ENCODE assay signal across 14 cellular contexts in the genomic region with DNA sequence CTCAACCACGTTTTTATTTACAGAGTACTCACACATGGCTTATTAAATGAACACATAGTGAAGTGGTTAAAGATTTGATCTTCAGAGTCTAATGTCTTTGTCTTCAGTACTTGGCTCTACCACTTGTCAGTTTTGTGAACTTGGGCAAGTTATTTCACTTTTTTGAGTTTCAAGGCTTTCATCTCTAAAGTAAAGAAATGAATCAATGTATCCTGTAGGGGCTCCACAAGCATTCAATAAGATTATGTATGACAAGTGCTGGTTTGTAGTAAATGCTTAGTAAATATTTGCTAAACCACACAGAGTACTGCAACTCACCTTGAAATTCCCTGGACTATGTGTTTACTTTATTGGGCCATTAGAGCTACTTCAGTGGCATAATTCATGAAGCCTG.
DNase-seq lines count a peak whose midpoint lies in the region; ATAC-seq and TF ChIP-seq lines count a peak whose summit lies in the region.
"Had no signal": no experiment of that assay in that cellular context is flagged by ENCODE, and none has a peak within 500 bp of the region (broad histone marks: within the 10 kb centered on the region; RNA-seq: fewer than 3 reads in every experiment).

No MANE protein-coding gene starts in this region.

- peak; percentile 16 for TF ChIP-seq CTCF in chondrocyte (IDR thresholded peaks at IDR 0.05)

- no peak overlapping the region for H3K27ac Mint-ChIP-seq in chondrocyte (ENCODE audit: unreplicated experiment)
- H3K27ac Mint-ChIP-seq: CD4-positive, alpha-beta T cell; H9 had no signal

- H3K36me3 Mint-ChIP-seq in chondrocyte (ENCODE audit: low read depth): no peaks in the 10 kb centered on the region

- DNase-seq in NCI-H748 (lab: John Stamatoyannopoulos, UW; ENCODE audit: unreplicated experiment) (peak; percentile 25), NCI-H748 treated with DMSO at 0.1 percent for 48 hours (lab: John Stamatoyannopoulos, UW) (no peak), NCI-H460 (ENCODE audit: extremely low read depth, low read depth) (peak; percentile 13), chondrocyte (ENCODE audit: low spot score) (no peak), NCI-H1105 (lab: John Stamatoyannopoulos, UW) (no peak)
- DNase-seq: ACHN; BE2C; C1 segment of cervical spinal cord; Caco-2; CD4-positive, alpha-beta T cell; GF-D8; H9 had no signal

- no peak overlapping the region for H3K4me3 Mint-ChIP-seq in chondrocyte (ENCODE audit: unreplicated experiment)
- H3K4me3 Mint-ChIP-seq: CD4-positive, alpha-beta T cell; H9 had no signal

- ATAC-seq in HG03342 (IDR thresholded peaks at IDR 0.05; ENCODE audit: unreplicated experiment) (no peak), GM19351 (IDR thresholded peaks at IDR 0.05; ENCODE audit: unreplicated experiment) (no peak)

- no peaks in the 10 kb centered on the region for H3K4me1 Mint-ChIP-seq in chondrocyte (ENCODE audit: low read depth)

- peaks cover 4% of the 10 kb centered on the region for H3K9me3 Mint-ChIP-seq in chondrocyte (ENCODE audit: low read depth)
- H3K9me3 Mint-ChIP-seq: CD4-positive, alpha-beta T cell had no signal

- H3K27me3 Mint-ChIP-seq in chondrocyte (ENCODE audit: low read depth): no peaks in the 10 kb centered on the region
- H3K27me3 Mint-ChIP-seq: CD4-positive, alpha-beta T cell had no signal

Comparison
In these comparisons a context has a peak if more than half of its experiments do, and no peak if none do; other contexts are left out.
1. DNase-seq: peak in NCI-H748 (single experiment) and NCI-H460 (single experiment); none in NCI-H748 treated with DMSO at 0.1 percent for 48 hours (single experiment), chondrocyte (single experiment) and NCI-H1105 (single experiment).